ENCODE assay signal across 1 cellular context in the genomic region with DNA sequence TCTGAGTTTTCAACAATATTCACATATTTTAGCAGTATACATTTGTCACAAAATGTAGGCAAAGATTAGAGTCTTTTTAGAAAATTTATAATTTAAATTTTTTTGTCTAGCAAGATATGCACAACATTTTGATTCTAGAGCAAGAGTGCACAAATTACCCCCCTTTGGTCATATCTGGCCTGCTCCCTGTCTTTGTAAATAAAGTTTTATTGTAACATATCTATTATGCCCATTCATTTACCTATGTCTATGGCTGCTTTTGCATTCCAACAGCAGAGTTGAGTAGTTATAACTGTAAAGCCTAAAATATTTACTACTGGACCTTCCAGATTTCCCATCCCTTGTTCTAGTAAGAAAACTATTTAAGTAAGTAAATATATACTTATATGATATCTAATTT.
TF ChIP-seq lines count a peak whose summit lies in the region.

No MANE protein-coding gene starts in this region.

TF ChIP-seq in K562, 482 proteins besides CTCF, POLR2A, EP300 and RAD21 (continued from another document):
- TF ChIP-seq ZBTB40 (IDR thresholded peaks at IDR 0.05) (peak; percentile 86), ZBTB40 (CRISPR knock-in tag; IDR thresholded peaks at IDR 0.05) (peak; percentile 58; the same call in 1 of the 2 replicates)
